1 cellular context compared by ENCODE assay signal in genomic region chr17:81408049-81408448, GRCh38.
TF ChIP-seq lines count a peak whose summit lies in the region.

No MANE protein-coding gene starts in this region.

TF ChIP-seq in HepG2, 621 proteins besides CTCF, POLR2A, EP300 and RAD21 (continued from another document):
- TF ChIP-seq PRDM4 (CRISPR knock-in tag; IDR thresholded peaks at IDR 0.05; ENCODE audit: borderline replicate concordance), result no peak
- peak; percentile 93 for TF ChIP-seq ZBTB33 (CRISPR knock-in tag; IDR thresholded peaks at IDR 0.05)
